26 cellular contexts compared by ENCODE assay signal in genomic region chr2:225788571-225788970, GRCh38.
"Had no signal": no experiment of that assay in that cellular context is flagged by ENCODE, and none has a peak within 500 bp of the region (broad histone marks: within the 10 kb centered on the region; RNA-seq: fewer than 3 reads in every experiment).

No MANE protein-coding gene starts in this region.

- DNase-seq: activated B cell treated with CpG ODN at 0.5 μM for 24 hours; activated CD4-positive, alpha-beta T cell treated with anti-CD3 and anti-CD28 coated beads for 36 hours; activated CD4-positive, alpha-beta T cell treated with anti-CD3 and anti-CD28 coated beads, Interleukin-2, amount 50 U/mL, for 48 hours; activated effector memory CD4-positive, alpha-beta T cell treated with Interleukin-2 at 50 U/mL for 16 hours; activated naive CD4-positive, alpha-beta T cell treated with anti-CD3 and anti-CD28 coated beads for 36 hours; activated naive CD8-positive, alpha-beta T cell treated with anti-CD3 and anti-CD28 coated beads, Interleukin-2, amount 10 ng/mL, durations not matched to agents 7 days and 5 days; activated T-cell treated with anti-CD3 and anti-CD28 coated beads, Interleukin-2, amount 50 U/mL, for 72 hours; amniotic stem cell; colonic mucosa; immature natural killer cell; lower lobe of right lung; naive thymus-derived CD8-positive, alpha-beta T cell; ovary; psoas muscle; right cardiac atrium; small intestine; stimulated activated CD4-positive, alpha-beta T cell treated with anti-CD3 and anti-CD28 coated beads, Interleukin-2, amount 100 ng/mL, for 24 hours; stomach; T-helper 9 cell; transverse colon; uterus had no signal

- H3K27me3 Mint-ChIP-seq: activated B cell treated with CpG ODN at 0.5 μM for 24 hours; activated naive CD8-positive, alpha-beta T cell treated with anti-CD3 and anti-CD28 coated beads, Interleukin-2, amount 10 ng/mL, durations not matched to agents 7 days and 5 days; stimulated activated memory B cell treated with anti-CD40 and anti-IgM and Interleukin-4, amounts not matched to agents 10 μg/mL and 1 μg/mL and 100 μg/mL, for 72 hours had no signal

- H3K27me3 ChIP-seq: colonic mucosa, esophagus muscularis mucosa, foreskin keratinocyte, ovary, stomach, transverse colon, uterus had no signal

- ATAC-seq: activated CD4-positive, alpha-beta T cell treated with anti-CD3 and anti-CD28 coated beads for 36 hours; activated T-cell treated with anti-CD3 and anti-CD28 coated beads, Interleukin-2, amount 50 U/mL, for 72 hours; foreskin keratinocyte; left lobe of liver; lower lobe of right lung; naive thymus-derived CD8-positive, alpha-beta T cell; psoas muscle; right cardiac atrium; stimulated activated memory B cell treated with anti-CD40 and anti-IgM and Interleukin-4, amounts not matched to agents 10 μg/mL and 1 μg/mL and 100 μg/mL, for 72 hours had no signal

- H3K27ac Mint-ChIP-seq: activated B cell treated with CpG ODN at 0.5 μM for 24 hours; activated CD4-positive, alpha-beta T cell treated with anti-CD3 and anti-CD28 coated beads for 36 hours; activated naive CD4-positive, alpha-beta T cell treated with anti-CD3 and anti-CD28 coated beads for 36 hours; activated naive CD8-positive, alpha-beta T cell treated with anti-CD3 and anti-CD28 coated beads, Interleukin-2, amount 10 ng/mL, durations not matched to agents 7 days and 5 days; activated T-cell treated with anti-CD3 and anti-CD28 coated beads, Interleukin-2, amount 50 U/mL, for 72 hours; immature natural killer cell; naive thymus-derived CD8-positive, alpha-beta T cell; stimulated activated memory B cell treated with anti-CD40 and anti-IgM and Interleukin-4, amounts not matched to agents 10 μg/mL and 1 μg/mL and 100 μg/mL, for 72 hours had no signal

- H3K4me1 ChIP-seq: colonic mucosa, esophagus muscularis mucosa, foreskin keratinocyte, lower lobe of right lung, psoas muscle, stomach, transverse colon, uterus had no signal

- H3K36me3 ChIP-seq: colonic mucosa, esophagus muscularis mucosa, lower lobe of right lung, ovary, stomach, transverse colon, uterus had no signal

- H3K4me3 ChIP-seq: colonic mucosa, esophagus muscularis mucosa, lower lobe of right lung, ovary, psoas muscle, stomach, transverse colon, uterus had no signal

- H3K4me1 Mint-ChIP-seq: activated B cell treated with CpG ODN at 0.5 μM for 24 hours; activated CD4-positive, alpha-beta T cell treated with anti-CD3 and anti-CD28 coated beads for 36 hours; activated naive CD8-positive, alpha-beta T cell treated with anti-CD3 and anti-CD28 coated beads, Interleukin-2, amount 10 ng/mL, durations not matched to agents 7 days and 5 days; immature natural killer cell; naive thymus-derived CD8-positive, alpha-beta T cell; stimulated activated memory B cell treated with anti-CD40 and anti-IgM and Interleukin-4, amounts not matched to agents 10 μg/mL and 1 μg/mL and 100 μg/mL, for 72 hours had no signal

- H3K36me3 Mint-ChIP-seq: activated naive CD8-positive, alpha-beta T cell treated with anti-CD3 and anti-CD28 coated beads, Interleukin-2, amount 10 ng/mL, durations not matched to agents 7 days and 5 days; immature natural killer cell; naive thymus-derived CD8-positive, alpha-beta T cell; stimulated activated memory B cell treated with anti-CD40 and anti-IgM and Interleukin-4, amounts not matched to agents 10 μg/mL and 1 μg/mL and 100 μg/mL, for 72 hours had no signal

- H3K27ac ChIP-seq: colonic mucosa, esophagus muscularis mucosa, foreskin keratinocyte, lower lobe of right lung, ovary, psoas muscle, stomach, transverse colon had no signal

- H3K4me3 Mint-ChIP-seq: activated B cell treated with CpG ODN at 0.5 μM for 24 hours; activated CD4-positive, alpha-beta T cell treated with anti-CD3 and anti-CD28 coated beads for 36 hours; activated naive CD4-positive, alpha-beta T cell treated with anti-CD3 and anti-CD28 coated beads for 36 hours; activated naive CD8-positive, alpha-beta T cell treated with anti-CD3 and anti-CD28 coated beads, Interleukin-2, amount 10 ng/mL, durations not matched to agents 7 days and 5 days; activated T-cell treated with anti-CD3 and anti-CD28 coated beads, Interleukin-2, amount 50 U/mL, for 72 hours; immature natural killer cell; naive thymus-derived CD8-positive, alpha-beta T cell; stimulated activated memory B cell treated with anti-CD40 and anti-IgM and Interleukin-4, amounts not matched to agents 10 μg/mL and 1 μg/mL and 100 μg/mL, for 72 hours had no signal

- FAIRE-seq: bronchial epithelial cell, small intestine had no signal

- H3K9me3 ChIP-seq: colonic mucosa, esophagus muscularis mucosa, lower lobe of right lung, ovary, psoas muscle, stomach, transverse colon, uterus had no signal

- H3K9me3 Mint-ChIP-seq: activated B cell treated with CpG ODN at 0.5 μM for 24 hours; activated naive CD4-positive, alpha-beta T cell treated with anti-CD3 and anti-CD28 coated beads for 36 hours; activated naive CD8-positive, alpha-beta T cell treated with anti-CD3 and anti-CD28 coated beads, Interleukin-2, amount 10 ng/mL, durations not matched to agents 7 days and 5 days; activated T-cell treated with anti-CD3 and anti-CD28 coated beads, Interleukin-2, amount 50 U/mL, for 72 hours; stimulated activated memory B cell treated with anti-CD40 and anti-IgM and Interleukin-4, amounts not matched to agents 10 μg/mL and 1 μg/mL and 100 μg/mL, for 72 hours had no signal
